Comparison of ENCODE assay signal across 18 cellular contexts in the genomic region with DNA sequence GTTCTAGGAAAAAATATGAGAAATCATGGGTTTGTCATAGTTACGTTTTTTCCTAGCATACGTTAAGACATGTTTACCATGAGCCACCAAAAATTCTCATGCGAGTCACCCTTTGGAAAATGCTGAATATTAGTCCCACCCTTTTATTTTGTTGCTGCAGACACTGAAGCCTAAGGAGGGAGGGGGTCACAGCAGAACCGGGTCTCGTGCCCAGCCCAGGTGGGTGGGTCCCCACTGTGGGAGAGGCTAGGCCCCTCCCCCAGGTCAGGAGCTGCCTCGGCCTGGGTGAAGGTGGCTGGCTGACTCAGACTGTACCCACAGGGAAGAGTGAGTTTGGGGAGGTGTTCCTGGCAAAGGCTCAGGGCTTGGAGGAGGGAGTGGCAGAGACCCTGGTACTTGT. TPM values are rescaled to one million over a fixed set of nuclear protein-coding genes. Genes with fewer than 3 reads are reported as not detected.
A peak's percentile ranks its signal among the peaks of the same experiment; 100 is the strongest.
DNase-seq lines count a peak whose midpoint lies in the region; ATAC-seq and TF ChIP-seq lines count a peak whose summit lies in the region.
"Had no signal": no experiment of that assay in that cellular context is flagged by ENCODE, and none has a peak within 500 bp of the region (broad histone marks: within the 10 kb centered on the region; RNA-seq: fewer than 3 reads in every experiment).

No MANE protein-coding gene starts in this region.

- H3K9me3 ChIP-seq in HEK293 (ENCODE audit: control insufficient read depth, insufficient read depth, low read depth, low read length) = no peaks in the 10 kb centered on the region
- H3K9me3 ChIP-seq in RWPE2 (ENCODE audit: severe bottlenecking) = no peaks in the 10 kb centered on the region
- H3K9me3 ChIP-seq in tibial artery = no peaks in the 10 kb centered on the region

- TF ChIP-seq CTCF in HEK293 (tag by site-specific recombination; IDR thresholded peaks at IDR 0.05) = no peak
- TF ChIP-seq CTCF in RWPE2 (IDR thresholded peaks at IDR 0.05; ENCODE audit: poor library complexity, severe bottlenecking) = no peak
- no peak for TF ChIP-seq CTCF in epithelial cell of esophagus (IDR thresholded peaks at IDR 0.05; ENCODE audit: insufficient read depth, low read depth, low read length, missing control alignments)
- TF ChIP-seq CTCF in omental fat pad (IDR thresholded peaks at IDR 0.05) = no peak
- no peak for TF ChIP-seq CTCF in tibial artery (IDR thresholded peaks at IDR 0.05)

- H3K36me3 ChIP-seq in HEK293 (ENCODE audit: control insufficient read depth in 2 of 2, insufficient read depth in 1 of 2, low read length in 2 of 2) (peaks cover 0 to 44% of the 10 kb centered on the region in 2 experiments; a peak in 2 of 3 replicates), RWPE2 (ENCODE audit: low read depth) (peaks cover 12% of the 10 kb centered on the region; the same call in 1 of the 2 replicates), tibial artery (peaks cover 0 to 7% (median 0%) of the 10 kb centered on the region in 3 donors)

- POLR2A ChIA-PET in HEK293 (lab: Yijun Ruan, JAX) = no interaction called here

- no peak for DNase-seq in RWPE2 (ENCODE audit: low spot score)
- DNase-seq in epithelial cell of esophagus (ENCODE audit: low read depth) = peak; percentile 77
- no peak for DNase-seq in omental fat pad (ENCODE audit: low spot score)
- DNase-seq in SHP77 treated with DMSO at 0.1 percent for 48 hours (lab: John Stamatoyannopoulos, UW) = no peak
- no peak for DNase-seq in DMS 273 treated with DMSO at 0.1 percent for 48 hours (lab: John Stamatoyannopoulos, UW)
- no peak for DNase-seq in tibial artery
- DNase-seq: ACHN, AML-193, DND-41, HCEC 1CT, KG1, MV-4-11, NCI-H1417 treated with DMSO at 0.1 percent for 48 hours, NCI-H187 treated with DMSO at 0.1 percent for 48 hours, NCI-H526 had no signal

- ATAC-seq in RWPE2 (ENCODE audit: low read depth) = peak; percentile 41
- ATAC-seq in omental fat pad (ENCODE audit: low FRiP score) = peak; percentile 33
- ATAC-seq: Right ventricle myocardium inferior had no signal

- H3K4me1 ChIP-seq in HEK293 (ENCODE audit: control insufficient read depth, insufficient read depth, low read length) = no peaks in the 10 kb centered on the region
- peaks cover 7% of the 10 kb centered on the region for H3K4me1 ChIP-seq in RWPE2 (ENCODE audit: insufficient read depth, poor library complexity, severe bottlenecking)
- H3K4me1 ChIP-seq in tibial artery = peaks cover 0 to 11% (median 5%) of the 10 kb centered on the region in 4 donors

- H3K4me3 ChIP-seq in HEK293 (ENCODE audit: low read depth, low read length) (no peak overlapping the region), RWPE2 (ENCODE audit: severe bottlenecking) (no peak overlapping the region), epithelial cell of esophagus (ENCODE audit: low read length) (no peak overlapping the region), tibial artery (no peak overlapping the region)
- H3K4me3 ChIP-seq: SK-N-MC had no signal

- intact Hi-C loops in tibial artery (cut with DNase I; ENCODE audit: low total_unique reads) = no loop called here

- H3K27ac ChIP-seq in HEK293 (ENCODE audit: extremely low read depth, low read depth, low read length) = no peak overlapping the region
- H3K27ac ChIP-seq in RWPE2 (ENCODE audit: poor library complexity, severe bottlenecking) = peak overlapping the region; percentile 21
- no peak overlapping the region for H3K27ac ChIP-seq in tibial artery
- H3K27ac ChIP-seq: SK-N-MC had no signal

- CTCF ChIA-PET in HEK293 (lab: Yijun Ruan, JAX) = interaction anchor here (0.6 to 4.0 kb wide), 11 partner anchors 10 to 244 kb away, joined by 3 to 83 read pairs (median 5); a partner anchor contains a TSS

- H3K27me3 ChIP-seq in RWPE2 (ENCODE audit: insufficient read depth, poor library complexity, severe bottlenecking) (no peaks in the 10 kb centered on the region), tibial artery (no peaks in the 10 kb centered on the region)

TF ChIP-seq in HEK293, 187 proteins besides CTCF, POLR2A, EP300 and RAD21:
- no peak for TF ChIP-seq ZNF658 (tag by site-specific recombination; IDR thresholded peaks at IDR 0.05)
- TF ChIP-seq TRIM28 (IDR thresholded peaks at IDR 0.05; ENCODE audit: borderline replicate concordance, low read length) = no peak
- TF ChIP-seq KLF1 (tag by site-specific recombination; IDR thresholded peaks at IDR 0.05) = 0 out of 2 replicates have a peak, but pooled peaks have one; percentile 25
- TF ChIP-seq EGR2 (tag by site-specific recombination; IDR thresholded peaks at IDR 0.05; ENCODE audit: low read depth) = 0 out of 2 replicates have a peak, but pooled peaks have one; percentile 19

RNA-seq across cellular contexts. Expression of a gene that starts 26.2 kb away (rescaled TPM):
- total RNA-seq in omental fat pad = 10 to 100 TPM; 21.5 to 37.8 (median 24.4) TPM

RNA-seq across cellular contexts. Expression of a gene that starts 37.1 kb away (rescaled TPM):
- 10 to 100 TPM; 24.6 to 41.6 (median 28.7) TPM for total RNA-seq in omental fat pad
